1 cellular context compared by ENCODE assay signal in genomic region chr1:152167835-152168534, GRCh38.
A peak's percentile ranks its signal among the peaks of the same experiment; 100 is the strongest.
TF ChIP-seq lines count a peak whose summit lies in the region.

No MANE protein-coding gene starts in this region.

TF ChIP-seq in SK-N-SH, 30 proteins besides CTCF, POLR2A, EP300 and RAD21 (continued from another document):
- TF ChIP-seq PBX3 (IDR thresholded peaks at IDR 0.05) (peak; percentile 43; the same call in 1 of the 2 replicates), SIN3A (IDR thresholded peaks at IDR 0.05; ENCODE audit: borderline replicate concordance, low read depth, low read length) (no peak), FOSL2 (IDR thresholded peaks at IDR 0.05; ENCODE audit: borderline replicate concordance, low read depth) (peak; percentile 27; the same call in 1 of the 2 replicates), RFX5 (IDR thresholded peaks at IDR 0.05; ENCODE audit: low read length) (no peak), CHD2 (IDR thresholded peaks at IDR 0.05; ENCODE audit: low read length, partially characterized antibody) (no peak), NRF1 (IDR thresholded peaks at IDR 0.05; ENCODE audit: low read depth, low read length) (no peak), TAF1 (IDR thresholded peaks at IDR 0.05; ENCODE audit: borderline replicate concordance, low read depth, low read length) (no peak), ZBTB33 (IDR thresholded peaks at IDR 0.05; ENCODE audit: borderline replicate concordance, low read depth) (no peak), MAX (IDR thresholded peaks at IDR 0.05; ENCODE audit: low read depth) (0 out of 2 replicates have a peak, but pooled peaks have one; percentile 23), REST (IDR thresholded peaks at IDR 0.05; ENCODE audit: low read depth, low read length) (no peak)
